Comparison of ENCODE assay signal across 8 cellular contexts in genomic region chr17:51000835-51001638, GRCh38.
DNase-seq lines count a peak whose midpoint lies in the region; FAIRE-seq and TF ChIP-seq lines count a peak whose summit lies in the region.

No MANE protein-coding gene starts in this region.

- no peaks in the 10 kb centered on the region for H3K9me3 Mint-ChIP-seq in osteocyte (ENCODE audit: unreplicated experiment)

- DNase-seq in AG10803 (ENCODE audit: low read depth) (peak; percentile 77), GM13977 (ENCODE audit: low spot score) (peak; percentile 56), NCI-H2029 treated with DMSO at 0.1 percent for 48 hours (lab: John Stamatoyannopoulos, UW) (peak; percentile 52), fibroblast of pulmonary artery (ENCODE audit: low read depth) (peak; percentile 88), osteocyte (ENCODE audit: extremely low spot score, unreplicated experiment) (no peak)
- no peak for DNase-seq in activated effector memory CD4-positive, alpha-beta T cell treated with Interleukin-2 at 50 U/mL for 16 hours
- no peak for DNase-seq in activated CD8-positive, alpha-beta memory T cell treated with anti-CD3 and anti-CD28 coated beads, Interleukin-2, amount 50 U/mL, for 48 hours

- H3K4me3 Mint-ChIP-seq in osteocyte (ENCODE audit: unreplicated experiment), result no peak overlapping the region

- TF ChIP-seq CTCF in AG10803 (conservative IDR thresholded peaks at IDR 0.05; ENCODE audit: low read length) (peak; percentile 69), GM13977 (IDR thresholded peaks at IDR 0.05; ENCODE audit: extremely low read depth, insufficient read depth, missing control alignments) (peak; percentile 58), fibroblast of pulmonary artery (IDR thresholded peaks at IDR 0.05; ENCODE audit: low read length, missing control alignments) (peak; percentile 56), osteocyte (IDR thresholded peaks at IDR 0.05) (peak; percentile 75)

- in situ Hi-C loops in GM13977 (cut with MboI; ENCODE audit: low pct_unique_long_range_greater_than_20kb, low sequenced_read_pairs, unreplicated experiment), result loop anchor here (10.0 kb wide), 2 partner anchors 64 to 154 kb away; partner anchors contain the start of gene NME1

- H3K36me3 Mint-ChIP-seq in osteocyte (ENCODE audit: unreplicated experiment), result peaks cover 31% of the 10 kb centered on the region

- H3K27ac Mint-ChIP-seq in osteocyte (ENCODE audit: unreplicated experiment), result peak overlapping the region; percentile 38

- H3K27me3 Mint-ChIP-seq in osteocyte (ENCODE audit: unreplicated experiment), result no peaks in the 10 kb centered on the region

- H3K4me3 ChIP-seq in AG10803 (ENCODE audit: low read length), result no peak overlapping the region
- no peak overlapping the region for H3K4me3 ChIP-seq in fibroblast of pulmonary artery (replicated peaks; ENCODE audit: low read depth, low read length)

- peaks cover 1% of the 10 kb centered on the region for H3K4me1 Mint-ChIP-seq in osteocyte (ENCODE audit: unreplicated experiment)

- FAIRE-seq in TTC549 (lab: Jason Lieb, UNC), result peak; percentile 93

Comparison
In these comparisons a context has a peak if more than half of its experiments do, and no peak if none do; other contexts are left out.
1. DNase-seq: peak in AG10803 (single experiment), GM13977 (single experiment), NCI-H2029 treated with DMSO at 0.1 percent for 48 hours (single experiment) and fibroblast of pulmonary artery (single experiment); none in osteocyte (single experiment), activated effector memory CD4-positive, alpha-beta T cell treated with Interleukin-2 at 50 U/mL for 16 hours (single experiment) and activated CD8-positive, alpha-beta memory T cell treated with anti-CD3 and anti-CD28 coated beads, Interleukin-2, amount 50 U/mL, for 48 hours (single experiment).
2. Peak in every context shown above with its lines, with median percentiles within 50 percentile points of each other: CTCF ChIP-seq.